In genomic region chr16:16007743-16008111, GRCh38 we compare ENCODE assay signal across 1 cellular context.
TF ChIP-seq lines count a peak whose summit lies in the region.

No MANE protein-coding gene starts in this region.

TF ChIP-seq in GM23338, 12 proteins besides CTCF, POLR2A, EP300 and RAD21 (continued from another document):
- TF ChIP-seq ZNF462 (CRISPR knock-in tag; IDR thresholded peaks at IDR 0.05) (no peak), JUNB (IDR thresholded peaks at IDR 0.05; ENCODE audit: unreplicated experiment) (no peak), STAT1 (IDR thresholded peaks at IDR 0.05; ENCODE audit: unreplicated experiment) (no peak), ZNF331 (CRISPR knock-in tag; IDR thresholded peaks at IDR 0.05; ENCODE audit: low read depth) (no peak), ZNF114 (CRISPR knock-in tag; IDR thresholded peaks at IDR 0.05) (no peak), EZH2 (IDR thresholded peaks at IDR 0.05; ENCODE audit: low read depth, unreplicated experiment) (no peak), NANOG (IDR thresholded peaks at IDR 0.05; ENCODE audit: borderline replicate concordance) (no peak), CREB1 (CRISPR knock-in tag; IDR thresholded peaks at IDR 0.05; ENCODE audit: low read depth) (no peak), EZH2phosphoT487 (IDR thresholded peaks at IDR 0.05; ENCODE audit: unreplicated experiment) (no peak), POLR2AphosphoS5 (IDR thresholded peaks at IDR 0.05; ENCODE audit: low read depth) (no peak)
- TF ChIP-seq, protein P1, sequence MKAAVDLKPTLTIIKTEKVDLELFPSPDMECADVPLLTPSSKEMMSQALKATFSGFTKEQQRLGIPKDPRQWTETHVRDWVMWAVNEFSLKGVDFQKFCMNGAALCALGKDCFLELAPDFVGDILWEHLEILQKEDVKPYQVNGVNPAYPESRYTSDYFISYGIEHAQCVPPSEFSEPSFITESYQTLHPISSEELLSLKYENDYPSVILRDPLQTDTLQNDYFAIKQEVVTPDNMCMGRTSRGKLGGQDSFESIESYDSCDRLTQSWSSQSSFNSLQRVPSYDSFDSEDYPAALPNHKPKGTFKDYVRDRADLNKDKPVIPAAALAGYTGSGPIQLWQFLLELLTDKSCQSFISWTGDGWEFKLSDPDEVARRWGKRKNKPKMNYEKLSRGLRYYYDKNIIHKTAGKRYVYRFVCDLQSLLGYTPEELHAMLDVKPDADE (IDR thresholded peaks at IDR 0.05): no peak
